Comparison of ENCODE assay signal across 8 cellular contexts in the genomic region with DNA sequence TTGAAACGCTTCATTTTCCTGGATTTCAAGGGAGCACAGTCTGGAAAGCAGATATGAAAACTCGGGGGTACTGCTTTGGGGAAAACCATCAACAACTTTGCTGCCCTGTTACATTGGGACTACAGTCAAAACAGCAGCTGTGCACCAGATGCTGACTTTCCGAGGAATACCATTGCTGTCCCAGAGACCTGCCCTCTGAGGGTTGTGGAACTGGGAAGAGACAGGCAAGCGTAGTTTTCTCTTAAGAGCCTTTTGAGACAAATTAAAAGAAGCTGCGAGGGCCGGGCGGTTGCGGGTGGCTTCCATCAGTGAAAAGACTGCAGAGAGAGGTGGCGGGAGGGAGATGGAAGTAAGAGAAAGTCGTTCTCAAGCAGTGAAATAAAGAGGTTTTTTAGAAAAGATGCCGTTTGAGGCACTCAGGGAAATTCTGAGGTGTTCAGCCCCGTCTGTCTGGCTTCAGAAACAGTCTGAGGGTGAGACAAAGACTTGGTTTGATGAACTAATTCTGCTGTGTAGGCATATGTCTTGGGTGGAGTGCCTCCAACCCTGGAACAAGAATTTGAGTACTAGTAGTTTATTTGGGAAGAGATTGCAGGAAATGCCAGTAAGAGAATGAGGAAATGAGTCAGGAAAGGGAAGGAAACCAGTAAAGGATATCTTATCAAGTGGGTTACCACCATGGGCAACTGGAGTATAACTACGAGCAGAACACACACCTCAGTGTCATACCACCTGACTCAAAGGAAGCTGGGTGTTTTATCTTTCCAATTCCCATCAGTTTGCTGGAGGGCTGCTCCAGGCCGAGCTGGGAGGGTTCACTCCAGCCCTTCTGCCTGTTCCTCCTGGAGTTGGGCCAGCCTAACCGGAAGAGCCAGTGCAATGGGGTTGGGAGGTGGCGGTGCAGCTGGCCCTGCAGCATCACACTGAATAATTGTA.
A peak's percentile ranks its signal among the peaks of the same experiment; 100 is the strongest.
DNase-seq lines count a peak whose midpoint lies in the region; ATAC-seq and TF ChIP-seq lines count a peak whose summit lies in the region.

No MANE protein-coding gene starts in this region.

- H3K4me2 ChIP-seq in BLaER1 treated with 17β-estradiol and CSF1 and Interleukin-3, amounts not matched to agents 10 nM and 100 nM, result peak overlapping the region; percentile 55 to 85 (median 69)

- DNase-seq in SJSA1 (ENCODE audit: low read depth in 1 of 2, low spot score in 2 of 2) (peak in 1 of 2 experiments; percentile 9), fibroblast of gingiva (ENCODE audit: low read depth) (peak; percentile 85), omental fat pad (ENCODE audit: low spot score) (no peak), NCI-H1105 treated with DMSO at 0.1 percent for 48 hours (lab: John Stamatoyannopoulos, UW) (no peak), cerebellar cortex (ENCODE audit: low spot score) (no peak)

- ATAC-seq in omental fat pad (ENCODE audit: low FRiP score) (peak; percentile 52), HG02588 (IDR thresholded peaks at IDR 0.05; ENCODE audit: unreplicated experiment) (no peak), HG02763 (IDR thresholded peaks at IDR 0.05; ENCODE audit: unreplicated experiment) (no peak)

- H3K9me3 ChIP-seq in BLaER1 treated with 17β-estradiol and CSF1 and Interleukin-3, amounts not matched to agents 10 nM and 100 nM (replicated peaks in 1 of 11), result no peaks in the 10 kb centered on the region
- no peaks in the 10 kb centered on the region for H3K9me3 ChIP-seq in SJSA1 (replicated peaks)

- peak overlapping the region in 1 of 10 experiments; percentile 0; a peak in 2 of 20 replicates for H3K4me3 ChIP-seq in BLaER1 treated with 17β-estradiol and CSF1 and Interleukin-3, amounts not matched to agents 10 nM and 100 nM
- H3K4me3 ChIP-seq in SJSA1, result no peak overlapping the region

- peak overlapping the region in 6 of 11 experiments; percentile 5 to 31 (median 22); a peak in 6 of 22 replicates for H3K9ac ChIP-seq in BLaER1 treated with 17β-estradiol and CSF1 and Interleukin-3, amounts not matched to agents 10 nM and 100 nM

- no peaks in the 10 kb centered on the region for H3K27me3 ChIP-seq in BLaER1 treated with 17β-estradiol and CSF1 and Interleukin-3, amounts not matched to agents 10 nM and 100 nM
- H3K27me3 ChIP-seq in SJSA1 (replicated peaks), result no peaks in the 10 kb centered on the region

- H3K4me1 ChIP-seq in BLaER1 treated with 17β-estradiol and CSF1 and Interleukin-3, amounts not matched to agents 10 nM and 100 nM, result peaks cover 62 to 92% (median 75%) of the 10 kb centered on the region in 10 experiments
- peaks cover 16% of the 10 kb centered on the region for H3K4me1 ChIP-seq in SJSA1 (replicated peaks)

- peak overlapping the region in 10 of 11 experiments; percentile 14 to 67 (median 42); a peak in 18 of 22 replicates for H3K27ac ChIP-seq in BLaER1 treated with 17β-estradiol and CSF1 and Interleukin-3, amounts not matched to agents 10 nM and 100 nM
- H3K27ac ChIP-seq in SJSA1, result peak overlapping the region; percentile 45

- peaks cover 68 to 93% (median 92%) of the 10 kb centered on the region in 11 experiments for H3K36me3 ChIP-seq in BLaER1 treated with 17β-estradiol and CSF1 and Interleukin-3, amounts not matched to agents 10 nM and 100 nM
- H3K36me3 ChIP-seq in SJSA1, result peaks cover 31% of the 10 kb centered on the region

- no peak for TF ChIP-seq CTCF in omental fat pad (IDR thresholded peaks at IDR 0.05)

- H4K20me1 ChIP-seq in BLaER1 treated with 17β-estradiol and CSF1 and Interleukin-3, amounts not matched to agents 10 nM and 100 nM, result peaks cover 5 to 79% (median 29%) of the 10 kb centered on the region in 11 experiments; a peak in 15 of 22 replicates
